30 cellular contexts compared by ENCODE assay signal in the genomic region with DNA sequence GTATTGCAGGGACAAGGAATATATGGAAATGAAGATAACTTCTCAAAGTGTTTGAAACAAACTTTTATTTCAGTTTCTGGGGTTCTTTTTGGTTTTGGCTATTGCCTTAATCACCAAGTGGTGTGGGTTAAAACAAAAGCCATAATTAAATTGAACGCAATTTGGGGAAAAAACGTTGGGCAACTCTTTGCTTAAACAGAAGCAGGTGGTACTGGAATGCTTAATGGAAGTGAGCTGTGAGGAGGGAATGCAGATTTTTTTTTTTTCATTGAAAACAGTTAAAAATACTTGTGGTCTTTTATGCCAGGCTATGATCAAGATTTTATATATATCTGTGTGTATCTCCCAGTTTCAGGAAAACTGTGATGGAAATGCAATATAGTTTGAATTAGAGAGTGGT.
DNase-seq lines count a peak whose midpoint lies in the region; ATAC-seq and TF ChIP-seq lines count a peak whose summit lies in the region.
"Had no signal": no experiment of that assay in that cellular context is flagged by ENCODE, and none has a peak within 500 bp of the region (broad histone marks: within the 10 kb centered on the region; RNA-seq: fewer than 3 reads in every experiment).

No MANE protein-coding gene starts in this region.

- H3K14ac ChIP-seq in IMR-90 (replicated peaks; ENCODE audit: low read depth, low read length) (no peak overlapping the region; the same call in 1 of the 2 replicates), neuronal stem cell (ENCODE audit: low read length) (no peak overlapping the region)

- H3K27me3 ChIP-seq in IMR-90 (ENCODE audit: control insufficient read depth, insufficient read depth, low read length) (no peaks in the 10 kb centered on the region), neuronal stem cell (ENCODE audit: control insufficient read depth in 3 of 3, insufficient read depth in 3 of 3, low read depth in 1 of 3, low read length in 3 of 3) (no peaks in the 10 kb centered on the region)
- H3K27me3 ChIP-seq: left lung, ovary, suprapubic skin had no signal

- no peaks in the 10 kb centered on the region for H3K9me3 ChIP-seq in IMR-90 (ENCODE audit: control insufficient read depth, insufficient read depth, low read length)
- H3K9me3 ChIP-seq in neuronal stem cell (replicated peaks in 1 of 2; ENCODE audit: control insufficient read depth in 2 of 2, insufficient read depth in 1 of 2, low read depth in 1 of 2, low read length in 2 of 2): no peaks in the 10 kb centered on the region
- H3K9me3 ChIP-seq: left lung, ovary, spleen, suprapubic skin had no signal

- TF ChIP-seq CTCF in AG09319 (IDR thresholded peaks at IDR 0.05; ENCODE audit: low read depth, low read length) (no peak), IMR-90 (conservative IDR thresholded peaks at IDR 0.05; ENCODE audit: low read depth, low read length) (no peak)

- H4K20me1 ChIP-seq in IMR-90 (ENCODE audit: insufficient read depth, low read length): no peaks in the 10 kb centered on the region

- H3K27ac ChIP-seq in IMR-90 (ENCODE audit: insufficient read depth, low read length): no peak overlapping the region; the same call in 1 of the 2 replicates
- H3K27ac ChIP-seq in neuronal stem cell (replicated peaks; ENCODE audit: low read length): no peak overlapping the region
- H3K27ac ChIP-seq: HL-60, left lung, ovary, RWPE1, spleen had no signal

- peaks cover 25% of the 10 kb centered on the region for H3K27me3 Mint-ChIP-seq in activated T-cell treated with anti-CD3 and anti-CD28 coated beads, Interleukin-2, amount 50 U/mL, for 72 hours (ENCODE audit: low read depth)

- H3K9ac ChIP-seq in IMR-90 (ENCODE audit: low read depth, low read length): no peak overlapping the region
- H3K9ac ChIP-seq in neuronal stem cell (ENCODE audit: low read depth, low read length, poor library complexity): no peak overlapping the region

- H4K5ac ChIP-seq in IMR-90 (ENCODE audit: low read depth, low read length): peak overlapping the region; percentile 57; the same call in 1 of the 2 replicates

- no CpG with 5 or more reads among the region's 2 CpGs for WGBS in IMR-90 (ENCODE audit: extremely low coverage in 2 of 2, insufficient read length in 1 of 2), 2 experiments
- no CpG with 5 or more reads among the region's 2 CpGs for WGBS in neuronal stem cell (ENCODE audit: extremely low coverage in 2 of 2, insufficient read length in 2 of 2, insufficient replicate concordance in 1 of 2), 2 donors

- peak overlapping the region; percentile 77 for H2BK5ac ChIP-seq in IMR-90 (ENCODE audit: low read depth, low read length, poor library complexity, severe bottlenecking)
- no peak overlapping the region for H2BK5ac ChIP-seq in neuronal stem cell (ENCODE audit: low read length)

- no peak overlapping the region for H3K27ac Mint-ChIP-seq in activated T-cell treated with anti-CD3 and anti-CD28 coated beads, Interleukin-2, amount 50 U/mL, for 72 hours
- H3K27ac Mint-ChIP-seq: activated T-helper 1 cell treated with anti-CD3 and anti-CD28 coated beads, Interleukin-12 subunit alpha, Interleukin-12 subunit beta, Interleukin-2, Interleukin-4 antibody, amounts not matched to agents 30 ng/mL and 10 ng/mL and 1 ng/mL, durations not matched to agents 14 hours and 24 hours and 36 hours; CD8-positive, alpha-beta T cell; naive thymus-derived CD4-positive, alpha-beta T cell; stimulated activated memory B cell treated with anti-CD40 and anti-IgM and Interleukin-4, amounts not matched to agents 10 μg/mL and 1 μg/mL and 100 μg/mL, for 72 hours; WTC11 had no signal

- H3K4me2 ChIP-seq in IMR-90 (ENCODE audit: low read depth, low read length) (no peak overlapping the region), neuronal stem cell (ENCODE audit: insufficient read depth, low read length, poor library complexity, severe bottlenecking) (no peak overlapping the region)

- H3K18ac ChIP-seq in IMR-90 (ENCODE audit: low read depth, low read length): peak overlapping the region; percentile 88; the same call in 1 of the 2 replicates
- no peak overlapping the region for H3K18ac ChIP-seq in neuronal stem cell (ENCODE audit: low read length)

- ATAC-seq in IMR-90 (ENCODE audit: low read depth) (no peak), GM21526 (IDR thresholded peaks at IDR 0.05; ENCODE audit: low FRiP score, unreplicated experiment) (no peak), HG02852 (IDR thresholded peaks at IDR 0.05; ENCODE audit: unreplicated experiment) (no peak)
- ATAC-seq in activated T-cell treated with anti-CD3 and anti-CD28 coated beads, Interleukin-2, amount 50 U/mL, for 72 hours (replicated peaks in 1 of 2): no peak
- ATAC-seq: CD8-positive, alpha-beta T cell; left lung; naive thymus-derived CD4-positive, alpha-beta T cell; stimulated activated memory B cell treated with anti-CD40 and anti-IgM and Interleukin-4, amounts not matched to agents 10 μg/mL and 1 μg/mL and 100 μg/mL, for 72 hours; WTC11 had no signal

- no peak overlapping the region for H4K91ac ChIP-seq in IMR-90 (ENCODE audit: insufficient read depth, low read depth, low read length)
- H4K91ac ChIP-seq in neuronal stem cell (ENCODE audit: low read depth, low read length, poor library complexity): no peak overlapping the region

- H3K4me3 Mint-ChIP-seq in activated T-cell treated with anti-CD3 and anti-CD28 coated beads, Interleukin-2, amount 50 U/mL, for 72 hours: no peak overlapping the region
- H3K4me3 Mint-ChIP-seq: activated T-helper 1 cell treated with anti-CD3 and anti-CD28 coated beads, Interleukin-12 subunit alpha, Interleukin-12 subunit beta, Interleukin-2, Interleukin-4 antibody, amounts not matched to agents 30 ng/mL and 10 ng/mL and 1 ng/mL, durations not matched to agents 14 hours and 24 hours and 36 hours; CD8-positive, alpha-beta T cell; central memory CD8-positive, alpha-beta T cell; naive thymus-derived CD4-positive, alpha-beta T cell; stimulated activated memory B cell treated with anti-CD40 and anti-IgM and Interleukin-4, amounts not matched to agents 10 μg/mL and 1 μg/mL and 100 μg/mL, for 72 hours; WTC11 had no signal

- H2BK120ac ChIP-seq in IMR-90 (ENCODE audit: low read depth, low read length) (peak overlapping the region; percentile 73; the same call in 1 of the 2 replicates), neuronal stem cell (ENCODE audit: low read depth, low read length) (no peak overlapping the region)

- H3K23ac ChIP-seq in IMR-90 (ENCODE audit: low read depth, low read length): no peak overlapping the region
- H3K23ac ChIP-seq in neuronal stem cell (ENCODE audit: low read depth, low read length, poor library complexity): no peak overlapping the region

- H3K36me3 Mint-ChIP-seq in activated T-cell treated with anti-CD3 and anti-CD28 coated beads, Interleukin-2, amount 50 U/mL, for 72 hours (ENCODE audit: insufficient read depth in 2 of 2): no peaks in the 10 kb centered on the region
- H3K36me3 Mint-ChIP-seq: CD8-positive, alpha-beta T cell; naive thymus-derived CD4-positive, alpha-beta T cell; stimulated activated memory B cell treated with anti-CD40 and anti-IgM and Interleukin-4, amounts not matched to agents 10 μg/mL and 1 μg/mL and 100 μg/mL, for 72 hours had no signal

- H2BK15ac ChIP-seq in IMR-90 (ENCODE audit: low read depth, low read length): 0 out of 3 replicates have a peak overlapping the region, but pooled peaks have one; percentile 41
- H2BK15ac ChIP-seq in neuronal stem cell (ENCODE audit: low read length): no peak overlapping the region

- intact Hi-C loops in IMR-90 (cut with micrococcal nuclease): no loop called here

- BruUV-seq in IMR-90 (replicated peaks; lab: Mats Ljungman, UMichigan): no TSS peak

- H4K8ac ChIP-seq in IMR-90 (ENCODE audit: low read depth in 2 of 2, low read length in 2 of 2): peak overlapping the region in 1 of 2 experiments; percentile 55; a peak in 2 of 4 replicates
- H4K8ac ChIP-seq in neuronal stem cell (ENCODE audit: low read depth, low read length): no peak overlapping the region

- H3K36me3 ChIP-seq in IMR-90 (ENCODE audit: control insufficient read depth, insufficient read depth, low read length) (no peaks in the 10 kb centered on the region), neuronal stem cell (replicated peaks in 1 of 2; ENCODE audit: control insufficient read depth in 2 of 2, insufficient read depth in 2 of 2, low read length in 2 of 2) (no peaks in the 10 kb centered on the region)
- H3K36me3 ChIP-seq: left lung, ovary, spleen, suprapubic skin had no signal

- no peaks in the 10 kb centered on the region for H3K4me1 Mint-ChIP-seq in activated T-cell treated with anti-CD3 and anti-CD28 coated beads, Interleukin-2, amount 50 U/mL, for 72 hours (ENCODE audit: low read depth)
- H3K4me1 Mint-ChIP-seq: central memory CD8-positive, alpha-beta T cell; naive thymus-derived CD4-positive, alpha-beta T cell; stimulated activated memory B cell treated with anti-CD40 and anti-IgM and Interleukin-4, amounts not matched to agents 10 μg/mL and 1 μg/mL and 100 μg/mL, for 72 hours had no signal

- H3K4me1 ChIP-seq in IMR-90 (ENCODE audit: control insufficient read depth, insufficient read depth, low read length): peaks cover 14% of the 10 kb centered on the region
- peaks cover 3 to 8% of the 10 kb centered on the region in 2 donors for H3K4me1 ChIP-seq in neuronal stem cell (ENCODE audit: control insufficient read depth in 2 of 2, insufficient read depth in 1 of 2, low read depth in 1 of 2, low read length in 2 of 2)
- H3K4me1 ChIP-seq: left lung, spleen had no signal

- no peak overlapping the region for H3K4me3 ChIP-seq in IMR-90 (ENCODE audit: insufficient read depth, low read depth, low read length)
- H3K4me3 ChIP-seq in neuronal stem cell (ENCODE audit: low read length in 2 of 2): no peak overlapping the region
- H3K4me3 ChIP-seq: left lung, ovary, spleen, suprapubic skin had no signal

- CTCF ChIA-PET in IMR-90 (lab: Yijun Ruan, JAX): interaction anchor here (0.6 to 1.5 kb wide), 2 partner anchors 66 to 559 kb away, joined by 3 read pairs; no protein-coding TSS in a partner anchor

- no peaks in the 10 kb centered on the region for H3K79me1 ChIP-seq in IMR-90 (ENCODE audit: low read depth in 1 of 2, low read length in 2 of 2)
- H3K79me1 ChIP-seq in neuronal stem cell (ENCODE audit: low read depth, low read length): no peaks in the 10 kb centered on the region

- H2AFZ ChIP-seq in IMR-90 (replicated peaks; ENCODE audit: low read length, poor library complexity): no peak overlapping the region
- peak overlapping the region; percentile 41 for H2AFZ ChIP-seq in neuronal stem cell (ENCODE audit: low read length)

- peak overlapping the region; percentile 12; the same call in 1 of the 2 replicates for H2BK20ac ChIP-seq in IMR-90 (ENCODE audit: low read depth, low read length)

- DNase-seq in AG09319 (ENCODE audit: extremely low read depth, low read depth) (peak; percentile 68), IMR-90 (no peak), fibroblast of gingiva (ENCODE audit: low read depth) (peak; percentile 85), neuronal stem cell (ENCODE audit: low spot score) (no peak), NCI-H526 treated with DMSO at 0.1 percent for 48 hours (lab: John Stamatoyannopoulos, UW) (no peak)
- DNase-seq in activated T-cell treated with anti-CD3 and anti-CD28 coated beads, Interleukin-2, amount 50 U/mL, for 72 hours: no peak
- DNase-seq: activated CD4-positive, alpha-beta T cell treated with anti-CD3 and anti-CD28 coated beads, Interleukin-2, amount 50 U/mL, for 1 hour; activated naive CD4-positive, alpha-beta T cell treated with anti-CD3 and anti-CD28 coated beads, Interleukin-2, amount 50 U/mL, for 16 hours; anterior cingulate cortex; CD8-positive, alpha-beta T cell; DMS 273 treated with DMSO at 0.1 percent for 48 hours; foreskin melanocyte; hippocampal formation; left lung; naive thymus-derived CD4-positive, alpha-beta T cell; NCI-H1105; NCI-H2029 treated with DMSO at 0.1 percent for 48 hours; NCI-H748 treated with DMSO at 0.1 percent for 48 hours; ovary; spleen; stimulated activated CD4-positive, alpha-beta T cell treated with anti-CD3 and anti-CD28 coated beads, Interleukin-4, amount 100 ng/mL, for 1 hour had no signal

- in situ Hi-C loops in IMR-90 (cut with MboI; ENCODE audit: low sequenced_read_pairs): no loop called here

- H3K56ac ChIP-seq in IMR-90 (ENCODE audit: extremely low read depth, insufficient read depth, low read length): no peak overlapping the region

- POLR2A ChIA-PET in IMR-90 (lab: Charles Lee; ENCODE audit: unreplicated experiment): no interaction called here

- H2AK5ac ChIP-seq in IMR-90 (ENCODE audit: low read depth, low read length) (no peak overlapping the region), neuronal stem cell (ENCODE audit: low read depth, low read length) (no peak overlapping the region)

- no peak overlapping the region for H2AK9ac ChIP-seq in IMR-90 (replicated peaks; ENCODE audit: low read depth, low read length, poor library complexity)

- no peak for TF ChIP-seq POLR2A in IMR-90 (IDR thresholded peaks at IDR 0.05; ENCODE audit: low read depth, low read length)

- no peak overlapping the region for H2BK12ac ChIP-seq in neuronal stem cell (ENCODE audit: low read length)

- peaks cover 5% of the 10 kb centered on the region; the same call in 1 of the 2 replicates for H3K9me1 ChIP-seq in IMR-90 (ENCODE audit: insufficient read depth, low read length)

- TF ChIP-seq RAD21 in IMR-90 (IDR thresholded peaks at IDR 0.05; ENCODE audit: low read length): no peak

- dilution Hi-C loops in IMR-90 (cut with HindIII; ENCODE audit: low sequenced_read_pairs, unreplicated experiment): no loop called here

- H3K4ac ChIP-seq in IMR-90 (ENCODE audit: low read depth, low read length) (no peak overlapping the region), neuronal stem cell (ENCODE audit: low read length) (no peak overlapping the region)

- H3K9me3 Mint-ChIP-seq in activated T-cell treated with anti-CD3 and anti-CD28 coated beads, Interleukin-2, amount 50 U/mL, for 72 hours: peaks cover 1 to 2% of the 10 kb centered on the region in 2 donors
- H3K9me3 Mint-ChIP-seq: activated T-helper 1 cell treated with anti-CD3 and anti-CD28 coated beads, Interleukin-12 subunit alpha, Interleukin-12 subunit beta, Interleukin-2, Interleukin-4 antibody, amounts not matched to agents 30 ng/mL and 10 ng/mL and 1 ng/mL, durations not matched to agents 14 hours and 24 hours and 36 hours; CD8-positive, alpha-beta T cell; central memory CD8-positive, alpha-beta T cell had no signal

Comparison
In these comparisons a context has a peak if more than half of its experiments do, and no peak if none do; other contexts are left out.
1. DNase-seq: peak in AG09319 (single experiment) and fibroblast of gingiva (single experiment); none in IMR-90 (single experiment), neuronal stem cell (single experiment), NCI-H526 treated with DMSO at 0.1 percent for 48 hours (single experiment) and activated T-cell treated with anti-CD3 and anti-CD28 coated beads, Interleukin-2, amount 50 U/mL, for 72 hours (0 of 2).